10 cellular contexts compared by ENCODE assay signal in genomic region chr6:52725133-52725529, GRCh38. TPM values are rescaled to one million over a fixed set of nuclear protein-coding genes. Genes with fewer than 3 reads are reported as not detected.
A peak's percentile ranks its signal among the peaks of the same experiment; 100 is the strongest.
DNase-seq lines count a peak whose midpoint lies in the region; ATAC-seq, FAIRE-seq and TF ChIP-seq lines count a peak whose summit lies in the region.
"Had no signal": no experiment of that assay in that cellular context is flagged by ENCODE, and none has a peak within 500 bp of the region (broad histone marks: within the 10 kb centered on the region; RNA-seq: fewer than 3 reads in every experiment).

No MANE protein-coding gene starts in this region.

- H3K27ac ChIP-seq in right lobe of liver (peak overlapping the region; percentile 18 to 89 (median 65)), upper lobe of right lung (no peak overlapping the region)

- ATAC-seq in right lobe of liver (peak in 3 of 4 donors; percentile 13 to 19 (median 14)), upper lobe of right lung (peak; percentile 15), GM19455 (IDR thresholded peaks at IDR 0.05; ENCODE audit: unreplicated experiment) (no peak)

- TF ChIP-seq POLR2A in right lobe of liver (IDR thresholded peaks at IDR 0.05), result no peak

- peak; percentile 94 for DNase-seq in NCI-H510A treated with DMSO at 0.1 percent for 48 hours (lab: John Stamatoyannopoulos, UW)
- DNase-seq in NCI-H510A (lab: John Stamatoyannopoulos, UW), result no peak
- DNase-seq in bronchial epithelial cell (ENCODE audit: low read depth), result peak; percentile 82
- peak in 1 of 3 donors; percentile 54 for DNase-seq in right lobe of liver
- no peak for DNase-seq in upper lobe of right lung
- no peak for DNase-seq in ecto neural progenitor cell (ENCODE audit: low spot score)
- no peak for DNase-seq in DMS153 (lab: John Stamatoyannopoulos, UW)
- DNase-seq: NCI-H2107 had no signal

- H3K9me3 ChIP-seq in right lobe of liver (no peaks in the 10 kb centered on the region), upper lobe of right lung (no peaks in the 10 kb centered on the region)

- FAIRE-seq in bronchial epithelial cell (lab: Jason Lieb, UNC), result peak; percentile 97
- FAIRE-seq: A204.1 had no signal

- TF ChIP-seq CTCF in bronchial epithelial cell (IDR thresholded peaks at IDR 0.05; ENCODE audit: insufficient read depth, low read length, severe bottlenecking) (no peak), right lobe of liver (IDR thresholded peaks at IDR 0.05) (no peak), upper lobe of right lung (IDR thresholded peaks at IDR 0.05) (no peak)

- WGBS in right lobe of liver (ENCODE audit: insufficient coverage, low coverage, low lambda C conversion rate, missing lambda C conversion rate), result 19% methylated on average over 3 of the region's 3 CpGs

- intact Hi-C loops in right lobe of liver (cut with DNase I), result no loop called here
- intact Hi-C loops in upper lobe of right lung (cut with DNase I), result no loop called here

- H3K36me3 ChIP-seq in bronchial epithelial cell (ENCODE audit: control insufficient read depth, insufficient read depth, low read length) (no peaks in the 10 kb centered on the region), right lobe of liver (no peaks in the 10 kb centered on the region), upper lobe of right lung (no peaks in the 10 kb centered on the region)

- H3K27me3 ChIP-seq in bronchial epithelial cell (ENCODE audit: control insufficient read depth, insufficient read depth, low read length) (no peaks in the 10 kb centered on the region), right lobe of liver (no peaks in the 10 kb centered on the region), upper lobe of right lung (no peaks in the 10 kb centered on the region)

- H3K4me1 ChIP-seq in right lobe of liver, result peaks cover 0 to 66% (median 23%) of the 10 kb centered on the region in 4 donors
- peaks cover 8% of the 10 kb centered on the region for H3K4me1 ChIP-seq in upper lobe of right lung

- H3K4me3 ChIP-seq in bronchial epithelial cell (ENCODE audit: low read depth, low read length) (no peak overlapping the region), right lobe of liver (no peak overlapping the region), upper lobe of right lung (no peak overlapping the region)

RNA-seq across cellular contexts. Expression of gene GSTA2, which starts 38.1 kb away (rescaled TPM):
- not detected in 2 replicates for total RNA-seq in bronchial epithelial cell
- total RNA-seq in right lobe of liver, result 100 to 1,000 TPM in 1 of 6 experiments, 10 to 100 TPM in 3, 1 to 10 TPM in 2; 7.6 to 177 (median 54.4) TPM
- total RNA-seq in upper lobe of right lung, result not detected

RNA-seq across cellular contexts. Expression of gene TMEM14A, which starts 54.2 kb away (rescaled TPM):
- total RNA-seq in bronchial epithelial cell (20.1 and 22.6 TPM in 2 replicates), right lobe of liver (10 to 100 TPM; 20.7 to 41.2 (median 33.3) TPM), upper lobe of right lung (12.3 TPM)

Comparison
In these comparisons a context has a peak if more than half of its experiments do, and no peak if none do; other contexts are left out.
1. DNase-seq: peak in NCI-H510A treated with DMSO at 0.1 percent for 48 hours (single experiment) and bronchial epithelial cell (single experiment); none in NCI-H510A (single experiment), upper lobe of right lung (single experiment), ecto neural progenitor cell (single experiment) and DMS153 (single experiment).